17 cellular contexts compared by ENCODE assay signal in genomic region chr9:76162751-76163500, GRCh38.
A peak's percentile ranks its signal among the peaks of the same experiment; 100 is the strongest.
DNase-seq lines count a peak whose midpoint lies in the region; ATAC-seq lines count a peak whose summit lies in the region.
"Had no signal": no experiment of that assay in that cellular context is flagged by ENCODE, and none has a peak within 500 bp of the region (broad histone marks: within the 10 kb centered on the region; RNA-seq: fewer than 3 reads in every experiment).

No MANE protein-coding gene starts in this region.

- ATAC-seq in GM18511 (IDR thresholded peaks at IDR 0.05; ENCODE audit: unreplicated experiment) = no peak
- ATAC-seq: gastrocnemius medialis; Panc1; stimulated activated naive CD8-positive, alpha-beta T cell treated with anti-CD3 and anti-CD28 coated beads, Interleukin-15, amount 100 ng/mL, for 72 hours had no signal

- DNase-seq in ELF-1 (ENCODE audit: low read depth, low spot score) (peak; percentile 36), astrocyte of the hippocampus (ENCODE audit: low read depth, low spot score) (peak; percentile 72), left kidney (ENCODE audit: low read depth, low spot score) (peak; percentile 50), skeletal muscle cell (ENCODE audit: low read depth) (peak; percentile 31), SW 1271 (lab: John Stamatoyannopoulos, UW) (no peak), SHP77 treated with DMSO at 0.1 percent for 48 hours (lab: John Stamatoyannopoulos, UW) (no peak), ecto neural progenitor cell (ENCODE audit: low spot score) (no peak)
- DNase-seq: activated B cell treated with CpG ODN at 0.5 μM for 24 hours; activated naive CD4-positive, alpha-beta T cell treated with anti-CD3 and anti-CD28 coated beads, Interleukin-2, amount 50 U/mL, for 16 hours; gastrocnemius medialis; midbrain; NCI-H2029 treated with DMSO at 0.1 percent for 48 hours; NCI-H748 treated with DMSO at 0.1 percent for 48 hours; stimulated activated naive CD8-positive, alpha-beta T cell treated with anti-CD3 and anti-CD28 coated beads, Interleukin-15, amount 100 ng/mL, for 72 hours; T-helper 1 cell had no signal

- H3K4me3 ChIP-seq in skeletal muscle cell (ENCODE audit: low read depth, low read length) = no peak overlapping the region
- H3K4me3 ChIP-seq: gastrocnemius medialis had no signal

Comparison
In these comparisons a context has a peak if more than half of its experiments do, and no peak if none do; other contexts are left out.
1. DNase-seq: peak in ELF-1 (single experiment), astrocyte of the hippocampus (single experiment), left kidney (single experiment) and skeletal muscle cell (single experiment); none in SW 1271 (0 of 2), SHP77 treated with DMSO at 0.1 percent for 48 hours (single experiment) and ecto neural progenitor cell (single experiment).